Comparison of ENCODE assay signal across 1 cellular context in genomic region chr10:37865957-37866671, GRCh38.
TF ChIP-seq lines count a peak whose summit lies in the region.

No MANE protein-coding gene starts in this region.

TF ChIP-seq in GM12878, 131 proteins besides CTCF, POLR2A, EP300 and RAD21 (continued from another document):
- peak; percentile 27; the same call in 1 of the 2 replicates for TF ChIP-seq BMI1 (IDR thresholded peaks at IDR 0.05; ENCODE audit: borderline replicate concordance)
- TF ChIP-seq BACH1 (IDR thresholded peaks at IDR 0.05; ENCODE audit: borderline replicate concordance) = peak; percentile 58; the same call in 1 of the 2 replicates
- TF ChIP-seq SMAD5 (IDR thresholded peaks at IDR 0.05; ENCODE audit: low read depth) = no peak
- TF ChIP-seq ZNF24 (IDR thresholded peaks at IDR 0.05) = peak; percentile 37; the same call in 1 of the 2 replicates
- peak; percentile 77 for TF ChIP-seq MTA2 (IDR thresholded peaks at IDR 0.05; ENCODE audit: low read depth)
- 0 out of 2 replicates have a peak, but pooled peaks have one; percentile 34 for TF ChIP-seq BCL11A (IDR thresholded peaks at IDR 0.05; ENCODE audit: low read depth, low read length)
- peak; percentile 90 for TF ChIP-seq SPI1 (IDR thresholded peaks at IDR 0.05; ENCODE audit: borderline replicate concordance, insufficient read depth, low read depth, low read length)
- peak; percentile 68; the same call in 1 of the 2 replicates for TF ChIP-seq GATAD2B (conservative IDR thresholded peaks at IDR 0.05; ENCODE audit: low read depth)
- peak; percentile 87 for TF ChIP-seq DPF2 (IDR thresholded peaks at IDR 0.05)
- TF ChIP-seq BHLHE40 (IDR thresholded peaks at IDR 0.05; ENCODE audit: borderline replicate concordance in 1 of 2, low read depth in 2 of 2, low read length in 1 of 2) = peak; percentile 38 to 86; a peak in 2 of 4 replicates
- no peak for TF ChIP-seq ATF7 (IDR thresholded peaks at IDR 0.05; ENCODE audit: low read depth)
- TF ChIP-seq MEF2A (IDR thresholded peaks at IDR 0.05; ENCODE audit: insufficient read depth, low read depth, low read length) = no peak
- TF ChIP-seq JUNB (IDR thresholded peaks at IDR 0.05) = no peak
- peak; percentile 56; the same call in 1 of the 2 replicates for TF ChIP-seq IRF4 (IDR thresholded peaks at IDR 0.05; ENCODE audit: low read depth, low read length)
- peak; percentile 91 for TF ChIP-seq IKZF2 (IDR thresholded peaks at IDR 0.05)
- TF ChIP-seq EZH2 (IDR thresholded peaks at IDR 0.05; ENCODE audit: borderline replicate concordance, control insufficient read depth, low read depth, low read length) = no peak
- TF ChIP-seq NBN (IDR thresholded peaks at IDR 0.05) = 0 out of 2 replicates have a peak, but pooled peaks have one; percentile 34
- peak; percentile 39 for TF ChIP-seq MEF2B (IDR thresholded peaks at IDR 0.05; ENCODE audit: partially characterized antibody, poor library complexity, severe bottlenecking)
- TF ChIP-seq WRNIP1 (IDR thresholded peaks at IDR 0.05; ENCODE audit: borderline replicate concordance, low read depth, low read length) = no peak
- 0 out of 2 replicates have a peak, but pooled peaks have one; percentile 24 for TF ChIP-seq ZNF687 (IDR thresholded peaks at IDR 0.05)
- no peak for TF ChIP-seq NFXL1 (IDR thresholded peaks at IDR 0.05; ENCODE audit: borderline replicate concordance)
- peak; percentile 66 for TF ChIP-seq SKIL (IDR thresholded peaks at IDR 0.05; ENCODE audit: low read depth, poor library complexity, severe bottlenecking)
- TF ChIP-seq RELB (IDR thresholded peaks at IDR 0.05; ENCODE audit: low read depth) = peak; percentile 80; the same call in 1 of the 2 replicates
- TF ChIP-seq CUX1 (IDR thresholded peaks at IDR 0.05; ENCODE audit: insufficient replicate concordance, low read depth, low read length) = no peak
- TF ChIP-seq RAD51 (IDR thresholded peaks at IDR 0.05) = peak; percentile 42; the same call in 1 of the 2 replicates
